Comparison of ENCODE assay signal across 8 cellular contexts in genomic region chr1:145963218-145964019, GRCh38. TPM values are rescaled to one million over a fixed set of nuclear protein-coding genes. Genes with fewer than 3 reads are reported as not detected.
DNase-seq lines count a peak whose midpoint lies in the region; ATAC-seq and TF ChIP-seq lines count a peak whose summit lies in the region.

No MANE protein-coding gene starts in this region.

- CTCF ChIA-PET in activated B cell treated with CpG ODN at 0.5 μM for 24 hours (lab: Charles Lee): interaction anchor here (1.0 to 2.5 kb wide), 12 partner anchors 14 to 243 kb away, joined by 3 to 26 read pairs (median 4); partner anchors contain the start of genes ITGA10, NUDT17, PEX11B and RBM8A

- H3K27ac Mint-ChIP-seq in activated B cell treated with CpG ODN at 0.5 μM for 24 hours: peak overlapping the region; percentile 96
- H3K27ac Mint-ChIP-seq in stimulated activated effector memory CD8-positive, alpha-beta T cell treated with anti-CD3 and anti-CD28 coated beads, Interleukin-12 subunit alpha, Interleukin-12 subunit beta, amount 100 ng/mL, for 72 hours: peak overlapping the region; percentile 88

- H3K36me3 Mint-ChIP-seq in activated B cell treated with CpG ODN at 0.5 μM for 24 hours (ENCODE audit: low read depth): peaks cover 14% of the 10 kb centered on the region
- peaks cover 20% of the 10 kb centered on the region for H3K36me3 Mint-ChIP-seq in stimulated activated effector memory CD8-positive, alpha-beta T cell treated with anti-CD3 and anti-CD28 coated beads, Interleukin-12 subunit alpha, Interleukin-12 subunit beta, amount 100 ng/mL, for 72 hours

- DNase-seq in AG09309 (ENCODE audit: low read depth): no peak
- peak; percentile 79 for DNase-seq in HCEC 1CT
- no peak for DNase-seq in activated B cell treated with CpG ODN at 0.5 μM for 24 hours
- peak; percentile 78 for DNase-seq in glomerular visceral epithelial cell (ENCODE audit: extremely low spot score)
- no peak for DNase-seq in stimulated activated effector memory CD8-positive, alpha-beta T cell treated with anti-CD3 and anti-CD28 coated beads, Interleukin-12 subunit alpha, Interleukin-12 subunit beta, amount 100 ng/mL, for 72 hours (ENCODE audit: low spot score in 2 of 2)
- no peak for DNase-seq in NCI-H1930 (lab: John Stamatoyannopoulos, UW)
- no peak for DNase-seq in mucosa of descending colon
- DNase-seq in NK-92 (lab: John Stamatoyannopoulos, UW; ENCODE audit: unreplicated experiment): no peak

- peaks cover 39% of the 10 kb centered on the region for H3K4me1 ChIP-seq in mucosa of descending colon (ENCODE audit: low read depth)

- intact Hi-C loops in activated B cell treated with CpG ODN at 0.5 μM for 24 hours (cut with micrococcal nuclease) (loop anchor here (1.0 to 5.0 kb wide), 4 partner anchors 15 to 104 kb away; partner anchors contain the start of genes PIAS3, RBM8A and TXNIP), mucosa of descending colon (cut with DNase I, micrococcal nuclease) (loop anchor here in 1 of 2 donors (10.0 kb wide), 1 partner anchor 49 kb away; the partner anchor contains the start of genes ITGA10 and PEX11B)

- TF ChIP-seq CTCF in AG09309 (IDR thresholded peaks at IDR 0.05; ENCODE audit: control insufficient read depth, insufficient read depth, low read depth, low read length, missing control alignments): no peak
- no peak for TF ChIP-seq CTCF in activated B cell treated with CpG ODN at 0.5 μM for 24 hours (IDR thresholded peaks at IDR 0.05)
- no peak for TF ChIP-seq CTCF in mucosa of descending colon (IDR thresholded peaks at IDR 0.05)

- H3K4me3 ChIP-seq in AG09309 (ENCODE audit: control insufficient read depth, low read depth, low read length) (peak overlapping the region; percentile 46), mucosa of descending colon (no peak overlapping the region)

- H3K36me3 ChIP-seq in mucosa of descending colon (ENCODE audit: low read depth): no peaks in the 10 kb centered on the region

- H3K27me3 Mint-ChIP-seq in activated B cell treated with CpG ODN at 0.5 μM for 24 hours: no peaks in the 10 kb centered on the region

- peak overlapping the region; percentile 97 for H3K4me3 Mint-ChIP-seq in activated B cell treated with CpG ODN at 0.5 μM for 24 hours
- peak overlapping the region; percentile 75 for H3K4me3 Mint-ChIP-seq in stimulated activated effector memory CD8-positive, alpha-beta T cell treated with anti-CD3 and anti-CD28 coated beads, Interleukin-12 subunit alpha, Interleukin-12 subunit beta, amount 100 ng/mL, for 72 hours

- H3K9me3 Mint-ChIP-seq in activated B cell treated with CpG ODN at 0.5 μM for 24 hours: peaks cover 2% of the 10 kb centered on the region
- no peaks in the 10 kb centered on the region for H3K9me3 Mint-ChIP-seq in stimulated activated effector memory CD8-positive, alpha-beta T cell treated with anti-CD3 and anti-CD28 coated beads, Interleukin-12 subunit alpha, Interleukin-12 subunit beta, amount 100 ng/mL, for 72 hours

- no peak for ATAC-seq in activated B cell treated with CpG ODN at 0.5 μM for 24 hours (ENCODE audit: low read depth)
- ATAC-seq in stimulated activated effector memory CD8-positive, alpha-beta T cell treated with anti-CD3 and anti-CD28 coated beads, Interleukin-12 subunit alpha, Interleukin-12 subunit beta, amount 100 ng/mL, for 72 hours: no peak
- no peak for ATAC-seq in mucosa of descending colon

- peaks cover 4% of the 10 kb centered on the region for H3K9me3 ChIP-seq in mucosa of descending colon

- POLR2A ChIA-PET in activated B cell treated with CpG ODN at 0.5 μM for 24 hours (lab: Charles Lee): interaction anchor here (0.6 to 5.1 kb wide), 18 partner anchors 10 to 139 kb away, joined by 3 to 128 read pairs (median 8); partner anchors contain the start of genes ANKRD35, NUDT17, PEX11B and PIAS3

- peaks cover 57% of the 10 kb centered on the region for H3K4me1 Mint-ChIP-seq in activated B cell treated with CpG ODN at 0.5 μM for 24 hours
- peaks cover 58% of the 10 kb centered on the region for H3K4me1 Mint-ChIP-seq in stimulated activated effector memory CD8-positive, alpha-beta T cell treated with anti-CD3 and anti-CD28 coated beads, Interleukin-12 subunit alpha, Interleukin-12 subunit beta, amount 100 ng/mL, for 72 hours

RNA-seq across cellular contexts. Expression of gene ANKRD34A, which starts 1.0 kb away (rescaled TPM):
- total RNA-seq in activated B cell treated with CpG ODN at 0.5 μM for 24 hours (1.4 and 2.4 TPM in 2 replicates), mucosa of descending colon (under 1 TPM; 0.14 to 0.63 (median 0.41) TPM)

RNA-seq across cellular contexts. Expression of gene POLR3GL, which starts 1.1 kb away (rescaled TPM):
- total RNA-seq in activated B cell treated with CpG ODN at 0.5 μM for 24 hours (22.7 and 23.7 TPM in 2 replicates), mucosa of descending colon (10 to 100 TPM; 15.7 to 26.8 (median 19.5) TPM)

RNA-seq across cellular contexts. Expression of gene LIX1L, which starts 5.6 kb away (rescaled TPM):
- total RNA-seq in activated B cell treated with CpG ODN at 0.5 μM for 24 hours (30.1 and 31.7 TPM in 2 replicates), mucosa of descending colon (10 to 100 TPM in 2 of 3 donors, 1 to 10 TPM in 1; 3.9 to 34.3 (median 10.2) TPM)

RNA-seq across cellular contexts. Expression of gene TXNIP, which starts 33.0 kb away (rescaled TPM):
- total RNA-seq in activated B cell treated with CpG ODN at 0.5 μM for 24 hours (300 and 306 TPM in 2 replicates), mucosa of descending colon (1,000 to 10,000 TPM in 1 of 3 donors, 100 to 1,000 TPM in 2; 683 to 1,682 (median 830) TPM)

RNA-seq across cellular contexts. Expression of gene RBM8A, which starts 36.1 kb away (rescaled TPM):
- 178 and 201 TPM in 2 replicates for total RNA-seq in activated B cell treated with CpG ODN at 0.5 μM for 24 hours
- 10 to 100 TPM; 82.3 to 94.5 (median 93.9) TPM for total RNA-seq in mucosa of descending colon

Comparison
In these comparisons a context has a peak if more than half of its experiments do, and no peak if none do; other contexts are left out.
1. DNase-seq: peak in HCEC 1CT (single experiment) and glomerular visceral epithelial cell (single experiment); none in AG09309 (single experiment), activated B cell treated with CpG ODN at 0.5 μM for 24 hours (single experiment), stimulated activated effector memory CD8-positive, alpha-beta T cell treated with anti-CD3 and anti-CD28 coated beads, Interleukin-12 subunit alpha, Interleukin-12 subunit beta, amount 100 ng/mL, for 72 hours (0 of 2), NCI-H1930 (0 of 2), mucosa of descending colon (0 of 3) and NK-92 (single experiment).